1 cellular context compared by ENCODE assay signal in the genomic region with DNA sequence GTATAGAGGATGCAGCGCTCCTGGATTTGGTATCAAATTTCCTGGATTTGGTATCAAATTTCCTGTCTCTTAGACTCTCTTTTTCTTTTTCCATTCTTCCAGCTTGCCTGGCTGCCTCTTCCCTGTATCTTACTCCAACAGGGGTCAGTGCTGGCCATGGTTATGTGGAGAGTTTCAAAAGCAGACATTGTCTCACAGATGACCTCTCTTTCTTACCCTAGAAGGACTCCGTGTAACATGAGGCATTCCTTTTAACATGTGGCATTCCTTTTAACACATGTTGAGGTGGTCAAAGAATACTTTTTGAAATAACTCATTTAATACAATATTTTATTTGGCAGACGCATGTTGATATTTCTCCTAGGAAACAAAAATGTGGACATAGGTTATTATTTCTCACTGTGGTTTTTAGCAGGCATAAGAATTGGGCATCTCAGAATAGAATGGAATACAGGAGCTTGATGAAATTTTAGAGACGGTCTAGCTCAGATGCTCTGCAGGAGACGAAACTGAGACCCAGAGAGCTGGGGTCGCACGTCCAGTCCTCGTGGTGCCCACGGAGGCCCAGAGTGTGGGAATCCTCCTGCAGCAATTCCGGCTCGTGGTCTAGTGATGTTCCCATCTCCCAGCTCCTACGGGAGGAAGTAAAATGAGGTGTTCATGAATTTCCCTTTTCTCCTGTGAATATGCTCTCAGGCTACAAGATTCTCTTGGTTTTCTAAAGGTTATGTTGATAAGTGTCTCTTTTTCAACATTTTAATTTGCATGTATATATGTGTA.
A peak's percentile ranks its signal among the peaks of the same experiment; 100 is the strongest.
TF ChIP-seq lines count a peak whose summit lies in the region.

No MANE protein-coding gene starts in this region.

TF ChIP-seq in HepG2, 621 proteins besides CTCF, POLR2A, EP300 and RAD21:
- TF ChIP-seq STAG1 (CRISPR knock-in tag; IDR thresholded peaks at IDR 0.05), result 0 out of 2 replicates have a peak, but pooled peaks have one; percentile 8
- TF ChIP-seq, protein P1, sequence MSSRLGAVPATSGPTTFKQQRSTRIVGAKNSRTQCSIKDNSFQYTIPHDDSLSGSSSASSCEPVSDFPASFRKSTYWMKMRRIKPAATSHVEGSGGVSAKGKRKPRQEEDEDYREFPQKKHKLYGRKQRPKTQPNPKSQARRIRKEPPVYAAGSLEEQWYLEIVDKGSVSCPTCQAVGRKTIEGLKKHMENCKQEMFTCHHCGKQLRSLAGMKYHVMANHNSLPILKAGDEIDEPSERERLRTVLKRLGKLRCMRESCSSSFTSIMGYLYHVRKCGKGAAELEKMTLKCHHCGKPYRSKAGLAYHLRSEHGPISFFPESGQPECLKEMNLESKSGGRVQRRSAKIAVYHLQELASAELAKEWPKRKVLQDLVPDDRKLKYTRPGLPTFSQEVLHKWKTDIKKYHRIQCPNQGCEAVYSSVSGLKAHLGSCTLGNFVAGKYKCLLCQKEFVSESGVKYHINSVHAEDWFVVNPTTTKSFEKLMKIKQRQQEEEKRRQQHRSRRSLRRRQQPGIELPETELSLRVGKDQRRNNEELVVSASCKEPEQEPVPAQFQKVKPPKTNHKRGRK (CRISPR knock-in tag; IDR thresholded peaks at IDR 0.05), result no peak
